ENCODE assay signal across 2 cellular contexts in genomic region chr3:33181641-33182040, GRCh38. TPM values are rescaled to one million over a fixed set of nuclear protein-coding genes. Genes with fewer than 3 reads are reported as not detected.
"Had no signal": no experiment of that assay in that cellular context is flagged by ENCODE, and none has a peak within 500 bp of the region (broad histone marks: within the 10 kb centered on the region; RNA-seq: fewer than 3 reads in every experiment).

No MANE protein-coding gene starts in this region.

RNA-seq across cellular contexts. Expression of gene SUSD5, which starts 37.0 kb away (rescaled TPM):
- total RNA-seq: natural killer cell; natural killer cell treated with Interleukin-12 subunit alpha and Interleukin-12 subunit beta and Interleukin-15 and Interleukin-18, amount 100 ng/mL, for 72 hours had no signal
